ENCODE assay signal across 13 cellular contexts in the genomic region with DNA sequence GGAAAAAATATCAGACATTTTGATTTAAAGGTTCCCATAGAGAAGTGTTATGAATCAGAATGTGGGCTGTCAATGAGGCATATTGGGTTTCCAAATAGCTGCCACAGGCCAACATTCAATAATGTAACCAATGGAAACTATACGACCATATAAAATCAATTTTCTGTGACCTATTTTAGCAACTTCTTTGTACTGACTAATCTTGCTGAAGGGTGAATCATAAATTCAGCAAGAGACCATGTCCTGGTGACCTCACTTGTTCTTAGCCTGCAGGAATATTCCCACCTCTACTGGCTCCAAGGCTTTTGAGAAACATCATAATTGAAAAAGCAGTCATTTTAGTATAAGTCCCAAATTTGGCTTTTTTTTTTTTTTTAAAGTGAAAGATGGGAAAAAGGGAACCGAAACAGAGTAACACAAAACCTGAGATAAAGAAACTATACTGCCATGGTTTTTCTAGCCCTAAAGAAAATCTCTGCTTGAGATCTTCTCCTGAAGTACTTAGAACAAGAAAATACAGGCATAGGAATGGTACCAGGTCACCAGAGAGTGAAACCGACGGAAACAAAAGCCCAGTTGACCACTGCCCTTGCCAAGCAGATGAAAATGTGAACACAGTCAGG. TPM values are rescaled to one million over a fixed set of nuclear protein-coding genes. Genes with fewer than 3 reads are reported as not detected.
DNase-seq lines count a peak whose midpoint lies in the region; ATAC-seq and TF ChIP-seq lines count a peak whose summit lies in the region.
"Had no signal": no experiment of that assay in that cellular context is flagged by ENCODE, and none has a peak within 500 bp of the region (broad histone marks: within the 10 kb centered on the region; RNA-seq: fewer than 3 reads in every experiment).

No MANE protein-coding gene starts in this region.

- TF ChIP-seq CTCF in type B pancreatic cell (conservative IDR thresholded peaks at IDR 0.05), result no peak

- no peaks in the 10 kb centered on the region for H4K20me1 ChIP-seq in GM23248 (ENCODE audit: insufficient read depth)

- no peak for ATAC-seq in GM21717 (IDR thresholded peaks at IDR 0.05; ENCODE audit: unreplicated experiment)
- no peak for ATAC-seq in activated T-cell treated with anti-CD3 and anti-CD28 coated beads, Interleukin-2, amount 50 U/mL, for 4 hours

- H3F3A ChIP-seq in GM23248 (ENCODE audit: insufficient read depth), result peaks cover 23% of the 10 kb centered on the region

- no peak overlapping the region; the same call in 1 of the 2 replicates for H3K4me3 ChIP-seq in GM23248

- no peak overlapping the region for H3K27ac Mint-ChIP-seq in type B pancreatic cell
- H3K27ac Mint-ChIP-seq: T-helper 2 cell treated with Interferon-gamma antibody and Interleukin-4, amounts not matched to agents 5 μg/mL and 100 μg/mL, for 36 hours had no signal

- H3K9me2 ChIP-seq in GM23248 (ENCODE audit: insufficient read depth), result no peaks in the 10 kb centered on the region

- H3K4me1 Mint-ChIP-seq in type B pancreatic cell (ENCODE audit: unreplicated experiment), result no peaks in the 10 kb centered on the region
- peaks cover 10% of the 10 kb centered on the region for H3K4me1 Mint-ChIP-seq in activated T-cell treated with anti-CD3 and anti-CD28 coated beads, Interleukin-2, amount 50 U/mL, for 4 hours (ENCODE audit: low read depth)

- no peaks in the 10 kb centered on the region for H3K9me3 ChIP-seq in GM23248 (ENCODE audit: low read depth)
- H3K9me3 ChIP-seq: neutrophil had no signal

- H3K79me2 ChIP-seq in GM23248 (ENCODE audit: insufficient read depth), result peaks cover 31% of the 10 kb centered on the region

- H3K27me3 ChIP-seq in GM23248 (replicated peaks; ENCODE audit: insufficient read depth), result no peaks in the 10 kb centered on the region
- H3K27me3 ChIP-seq: neutrophil had no signal

- H3K4me3 Mint-ChIP-seq in type B pancreatic cell, result no peak overlapping the region
- H3K4me3 Mint-ChIP-seq in activated T-cell treated with anti-CD3 and anti-CD28 coated beads, Interleukin-2, amount 50 U/mL, for 4 hours, result no peak overlapping the region
- H3K4me3 Mint-ChIP-seq: T-helper 2 cell treated with Interferon-gamma antibody and Interleukin-4, amounts not matched to agents 5 μg/mL and 100 μg/mL, for 36 hours had no signal

- H2AFZ ChIP-seq in GM23248, result no peak overlapping the region

- H3K9ac ChIP-seq in GM23248, result no peak overlapping the region

- H3K4me2 ChIP-seq in GM23248 (ENCODE audit: unreplicated experiment), result peak overlapping the region; percentile 44

- no peaks in the 10 kb centered on the region for H3K9me3 Mint-ChIP-seq in type B pancreatic cell
- no peaks in the 10 kb centered on the region for H3K9me3 Mint-ChIP-seq in activated T-cell treated with anti-CD3 and anti-CD28 coated beads, Interleukin-2, amount 50 U/mL, for 4 hours
- H3K9me3 Mint-ChIP-seq: T-helper 2 cell treated with Interferon-gamma antibody and Interleukin-4, amounts not matched to agents 5 μg/mL and 100 μg/mL, for 36 hours had no signal

- H3K36me3 Mint-ChIP-seq in type B pancreatic cell, result no peaks in the 10 kb centered on the region
- peaks cover 23% of the 10 kb centered on the region for H3K36me3 Mint-ChIP-seq in activated T-cell treated with anti-CD3 and anti-CD28 coated beads, Interleukin-2, amount 50 U/mL, for 4 hours (ENCODE audit: insufficient read depth)

- 54 to 55% methylated on average over 4 of the region's 4 CpGs for WGBS in GM23248 (ENCODE audit: low coverage in 1 of 2, low lambda C conversion rate in 2 of 2, missing lambda C conversion rate in 2 of 2), 2 experiments

- no peaks in the 10 kb centered on the region for H3K36me3 ChIP-seq in GM23248 (ENCODE audit: low read depth)
- H3K36me3 ChIP-seq: neutrophil had no signal

- DNase-seq in GM04503 (ENCODE audit: low read depth), result peak; percentile 36
- peak; percentile 89 for DNase-seq in GM23248
- peak; percentile 34 for DNase-seq in MV-4-11 (lab: John Stamatoyannopoulos, UW)
- peak; percentile 72 for DNase-seq in fibroblast of peridontal ligament (ENCODE audit: extremely low read depth)
- no peak for DNase-seq in type B pancreatic cell (ENCODE audit: extremely low spot score, unreplicated experiment)
- no peak for DNase-seq in activated T-cell treated with anti-CD3 and anti-CD28 coated beads, Interleukin-2, amount 50 U/mL, for 4 hours
- no peak for DNase-seq in cerebellar nuclear complex (lab: John Stamatoyannopoulos, UW)
- DNase-seq: DMS 273 treated with DMSO at 0.1 percent for 48 hours; NCI-H226; stimulated activated CD4-positive, alpha-beta T cell treated with anti-CD3 and anti-CD28 coated beads, Interleukin-4, amount 100 ng/mL, for 1 hour had no signal

- no peaks in the 10 kb centered on the region for H3K27me3 Mint-ChIP-seq in type B pancreatic cell
- no peaks in the 10 kb centered on the region for H3K27me3 Mint-ChIP-seq in activated T-cell treated with anti-CD3 and anti-CD28 coated beads, Interleukin-2, amount 50 U/mL, for 4 hours (ENCODE audit: low read depth)

- H3K4me1 ChIP-seq in GM23248 (ENCODE audit: insufficient read depth), result peaks cover 16% of the 10 kb centered on the region

- H3K27ac ChIP-seq in GM23248, result peak overlapping the region; percentile 50
- H3K27ac ChIP-seq: neutrophil had no signal

- in situ Hi-C loops in GM23248 (cut with MboI), result no loop called here

RNA-seq across cellular contexts. Expression of a gene that starts 32.1 kb away (rescaled TPM):
- total RNA-seq in GM23248 (2014; rRNA removed; shearing (Covaris generic)), result 6.6 and 19.9 TPM in 2 replicates
- polyA plus RNA-seq in GM23248 (2016; fragmentation: Nextera tagmentation; extraction: Ambion mirVana), result 3.5 and 4.9 TPM in 2 replicates
- total RNA-seq in type B pancreatic cell (ENCODE audit: low replicate concordance), result 10.7 and 12.1 TPM in 2 replicates
- total RNA-seq in activated T-cell treated with anti-CD3 and anti-CD28 coated beads, Interleukin-2, amount 50 U/mL, for 4 hours, result 1 to 10 TPM; 5.2 to 6.3 (median 5.4) TPM

Comparison
In these comparisons a context has a peak if more than half of its experiments do, and no peak if none do; other contexts are left out.
1. DNase-seq: peak in GM04503 (single experiment), GM23248 (single experiment), MV-4-11 (single experiment) and fibroblast of peridontal ligament (single experiment); none in type B pancreatic cell (single experiment), activated T-cell treated with anti-CD3 and anti-CD28 coated beads, Interleukin-2, amount 50 U/mL, for 4 hours (single experiment) and cerebellar nuclear complex (0 of 2).